Comparison of ENCODE assay signal across 2 cellular contexts in the genomic region with DNA sequence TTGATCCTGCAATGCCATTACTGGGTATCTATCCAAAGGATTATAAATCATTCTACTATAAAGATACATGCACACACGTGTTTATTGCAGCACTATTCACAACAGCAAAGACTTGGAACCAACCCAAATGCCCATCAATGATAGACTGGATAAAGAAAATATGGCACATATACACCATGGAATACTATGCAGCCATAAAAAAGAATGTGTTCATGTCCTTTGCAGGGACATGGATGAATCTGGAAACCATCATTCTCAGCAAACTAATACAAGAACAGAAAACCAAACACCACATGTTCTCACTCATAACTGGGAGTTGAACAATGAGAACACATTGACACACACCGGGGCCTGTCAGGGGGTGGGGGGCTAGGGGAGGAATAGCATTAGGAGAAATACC.
A peak's percentile ranks its signal among the peaks of the same experiment; 100 is the strongest.
TF ChIP-seq lines count a peak whose summit lies in the region.

No MANE protein-coding gene starts in this region.

TF ChIP-seq in HEK293, 187 proteins besides CTCF, POLR2A, EP300 and RAD21:
- TF ChIP-seq ZNF146 (tag by site-specific recombination; IDR thresholded peaks at IDR 0.05), result peak; percentile 63

TF ChIP-seq in K562, 482 proteins besides CTCF, POLR2A, EP300 and RAD21:
- TF ChIP-seq ZNF146 (CRISPR knock-in tag; IDR thresholded peaks at IDR 0.05; ENCODE audit: unreplicated experiment), result peak; percentile 58
